13 cellular contexts compared by ENCODE assay signal in the genomic region with DNA sequence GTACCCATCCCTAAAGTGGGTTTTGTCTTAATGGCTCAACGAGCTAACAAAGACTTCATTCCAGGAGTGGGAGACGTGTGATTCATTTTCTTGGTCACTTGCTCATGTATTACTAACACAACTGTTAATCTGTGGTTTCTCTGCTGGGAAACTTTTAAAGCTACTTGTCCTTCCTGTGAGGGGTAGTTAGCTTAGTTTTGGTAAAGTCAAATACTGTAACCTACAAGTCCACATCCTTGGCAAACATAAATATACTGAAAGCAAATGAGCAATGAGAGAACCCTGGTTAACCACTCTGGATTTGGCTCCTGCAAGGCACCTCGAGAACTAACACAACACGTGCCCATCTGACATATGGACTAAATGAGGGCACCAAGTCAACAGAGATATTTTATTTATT. TPM values are rescaled to one million over a fixed set of nuclear protein-coding genes. Genes with fewer than 3 reads are reported as not detected.
A peak's percentile ranks its signal among the peaks of the same experiment; 100 is the strongest.
DNase-seq lines count a peak whose midpoint lies in the region; ATAC-seq, FAIRE-seq and TF ChIP-seq lines count a peak whose summit lies in the region.
"Had no signal": no experiment of that assay in that cellular context is flagged by ENCODE, and none has a peak within 500 bp of the region (broad histone marks: within the 10 kb centered on the region; RNA-seq: fewer than 3 reads in every experiment).

No MANE protein-coding gene starts in this region.

- H3K79me2 ChIP-seq in K562 (ENCODE audit: control insufficient read depth, insufficient read depth, low read length): no peaks in the 10 kb centered on the region

- H3K4me1 ChIP-seq in K562 (replicated peaks in 1 of 2; ENCODE audit: control insufficient read depth in 2 of 2, insufficient read depth in 2 of 2, low read length in 2 of 2): peaks cover 0 to 13% of the 10 kb centered on the region in 2 experiments; a peak in 1 of 5 replicates

- no TSS peak for BruUV-seq in K562 (replicated peaks; lab: Mats Ljungman, UMichigan)

- TF ChIP-seq RAD21 in K562 (CRISPR knock-in tag; conservative IDR thresholded peaks at IDR 0.05 in 1 of 2, IDR thresholded peaks at IDR 0.05 in 1 of 2): no peak

- in situ Hi-C loops in K562 (cut with MboI): no loop called here

- no peaks in the 10 kb centered on the region for H3K9me1 ChIP-seq in K562 (ENCODE audit: control insufficient read depth, insufficient read depth, low read length)

- H3K9ac ChIP-seq in K562 (ENCODE audit: insufficient read depth in 1 of 2, low read depth in 2 of 2, low read length in 2 of 2): no peak overlapping the region

- no peak overlapping the region for H3K4me2 ChIP-seq in K562 (ENCODE audit: insufficient read depth, low read length)

- no peak for FAIRE-seq in K562 (lab: Jason Lieb, UNC)
- FAIRE-seq: A204.1, H1 had no signal

- DNase-seq in NOMO-1 treated with DMSO at 0.1 percent for 48 hours (lab: John Stamatoyannopoulos, UW; ENCODE audit: unreplicated experiment) (peak; percentile 24), NOMO-1 (lab: John Stamatoyannopoulos, UW; ENCODE audit: unreplicated experiment in 2 of 2) (no peak), LHCN-M2 (ENCODE audit: low read depth) (peak; percentile 94), K562 (ENCODE audit: extremely low read depth in 1 of 4, low spot score in 3 of 4) (no peak), non-pigmented ciliary epithelial cell (ENCODE audit: low read depth) (peak; percentile 79), DMS153 (lab: John Stamatoyannopoulos, UW) (no peak)
- DNase-seq: NCI-H82, trophoblast cell had no signal

- H4K20me1 ChIP-seq in K562 (replicated peaks; ENCODE audit: control insufficient read depth, insufficient read depth, low read length): 0 out of 2 replicates have a peak, but pooled peaks cover 2% of the 10 kb centered on the region

- no peak for TF ChIP-seq EP300 in K562 (IDR thresholded peaks at IDR 0.05; ENCODE audit: low read length)

- intact Hi-C loops in K562 (cut with micrococcal nuclease): loop anchor here (5.0 kb wide), 1 partner anchor 107 kb away; no protein-coding TSS in a partner anchor

- POLR2A ChIA-PET in K562 (lab: Yijun Ruan, JAX): interaction anchor here (0.6 to 1.2 kb wide), 2 partner anchors 9 to 419 kb away, joined by 3 to 5 read pairs; no protein-coding TSS in a partner anchor

- no peak overlapping the region for H3K4me3 ChIP-seq in K562

- CTCF ChIA-PET in K562 (lab: Yijun Ruan, JAX; ENCODE audit: low intra/inter-chr PET ratio): no interaction called here

- H3K27me3 ChIP-seq in K562 (ENCODE audit: control insufficient read depth in 2 of 2, insufficient read depth in 2 of 2, low read length in 2 of 2): peaks cover 2 to 40% of the 10 kb centered on the region in 2 experiments; a peak in 2 of 5 replicates

- ATAC-seq in K562 (no peak), GM21515 (IDR thresholded peaks at IDR 0.05; ENCODE audit: unreplicated experiment) (no peak), GM18861 (IDR thresholded peaks at IDR 0.05; ENCODE audit: unreplicated experiment) (no peak)

- no peak overlapping the region for H2AFZ ChIP-seq in K562 (ENCODE audit: low read depth, low read length)

- no peak overlapping the region for H3K27ac ChIP-seq in K562 (ENCODE audit: extremely low read depth, low read depth, low read length)

- TF ChIP-seq CTCF in K562 (IDR thresholded peaks at IDR 0.05 in 2 of 3, conservative IDR thresholded peaks at IDR 0.05 in 1 of 3; ENCODE audit: insufficient read depth in 2 of 3, low read depth in 1 of 3, low read length in 3 of 3): no peak

- TF ChIP-seq POLR2A in K562 (conservative IDR thresholded peaks at IDR 0.05): no peak

- 0% methylated on average over 4 of the region's 4 CpGs for WGBS in K562 (ENCODE audit: insufficient coverage, low coverage, missing lambda C conversion rate)

- no peaks in the 10 kb centered on the region for H3K9me3 ChIP-seq in K562 (replicated peaks; ENCODE audit: control insufficient read depth, insufficient read depth, low read depth, low read length)

- H3K36me3 ChIP-seq in K562 (ENCODE audit: control insufficient read depth, insufficient read depth, low read length): no peaks in the 10 kb centered on the region

TF ChIP-seq in K562, 482 proteins besides CTCF, POLR2A, EP300 and RAD21 (continues in another document):
- TF ChIP-seq HNRNPL (IDR thresholded peaks at IDR 0.05; ENCODE audit: low read depth, low read length) (no peak), BCL6 (CRISPR knock-in tag; IDR thresholded peaks at IDR 0.05) (no peak), ELF2 (CRISPR knock-in tag; IDR thresholded peaks at IDR 0.05) (no peak), ZNF146 (CRISPR knock-in tag; IDR thresholded peaks at IDR 0.05; ENCODE audit: unreplicated experiment) (no peak), HIVEP1 (CRISPR knock-in tag; IDR thresholded peaks at IDR 0.05) (no peak), FOSL1 (tag; conservative IDR thresholded peaks at IDR 0.05) (peak; percentile 88)
- TF ChIP-seq, protein P1, sequence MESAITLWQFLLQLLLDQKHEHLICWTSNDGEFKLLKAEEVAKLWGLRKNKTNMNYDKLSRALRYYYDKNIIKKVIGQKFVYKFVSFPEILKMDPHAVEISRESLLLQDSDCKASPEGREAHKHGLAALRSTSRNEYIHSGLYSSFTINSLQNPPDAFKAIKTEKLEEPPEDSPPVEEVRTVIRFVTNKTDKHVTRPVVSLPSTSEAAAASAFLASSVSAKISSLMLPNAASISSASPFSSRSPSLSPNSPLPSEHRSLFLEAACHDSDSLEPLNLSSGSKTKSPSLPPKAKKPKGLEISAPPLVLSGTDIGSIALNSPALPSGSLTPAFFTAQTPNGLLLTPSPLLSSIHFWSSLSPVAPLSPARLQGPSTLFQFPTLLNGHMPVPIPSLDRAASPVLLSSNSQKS (CRISPR knock-in tag; IDR thresholded peaks at IDR 0.05): no peak
- TF ChIP-seq, protein P2, sequence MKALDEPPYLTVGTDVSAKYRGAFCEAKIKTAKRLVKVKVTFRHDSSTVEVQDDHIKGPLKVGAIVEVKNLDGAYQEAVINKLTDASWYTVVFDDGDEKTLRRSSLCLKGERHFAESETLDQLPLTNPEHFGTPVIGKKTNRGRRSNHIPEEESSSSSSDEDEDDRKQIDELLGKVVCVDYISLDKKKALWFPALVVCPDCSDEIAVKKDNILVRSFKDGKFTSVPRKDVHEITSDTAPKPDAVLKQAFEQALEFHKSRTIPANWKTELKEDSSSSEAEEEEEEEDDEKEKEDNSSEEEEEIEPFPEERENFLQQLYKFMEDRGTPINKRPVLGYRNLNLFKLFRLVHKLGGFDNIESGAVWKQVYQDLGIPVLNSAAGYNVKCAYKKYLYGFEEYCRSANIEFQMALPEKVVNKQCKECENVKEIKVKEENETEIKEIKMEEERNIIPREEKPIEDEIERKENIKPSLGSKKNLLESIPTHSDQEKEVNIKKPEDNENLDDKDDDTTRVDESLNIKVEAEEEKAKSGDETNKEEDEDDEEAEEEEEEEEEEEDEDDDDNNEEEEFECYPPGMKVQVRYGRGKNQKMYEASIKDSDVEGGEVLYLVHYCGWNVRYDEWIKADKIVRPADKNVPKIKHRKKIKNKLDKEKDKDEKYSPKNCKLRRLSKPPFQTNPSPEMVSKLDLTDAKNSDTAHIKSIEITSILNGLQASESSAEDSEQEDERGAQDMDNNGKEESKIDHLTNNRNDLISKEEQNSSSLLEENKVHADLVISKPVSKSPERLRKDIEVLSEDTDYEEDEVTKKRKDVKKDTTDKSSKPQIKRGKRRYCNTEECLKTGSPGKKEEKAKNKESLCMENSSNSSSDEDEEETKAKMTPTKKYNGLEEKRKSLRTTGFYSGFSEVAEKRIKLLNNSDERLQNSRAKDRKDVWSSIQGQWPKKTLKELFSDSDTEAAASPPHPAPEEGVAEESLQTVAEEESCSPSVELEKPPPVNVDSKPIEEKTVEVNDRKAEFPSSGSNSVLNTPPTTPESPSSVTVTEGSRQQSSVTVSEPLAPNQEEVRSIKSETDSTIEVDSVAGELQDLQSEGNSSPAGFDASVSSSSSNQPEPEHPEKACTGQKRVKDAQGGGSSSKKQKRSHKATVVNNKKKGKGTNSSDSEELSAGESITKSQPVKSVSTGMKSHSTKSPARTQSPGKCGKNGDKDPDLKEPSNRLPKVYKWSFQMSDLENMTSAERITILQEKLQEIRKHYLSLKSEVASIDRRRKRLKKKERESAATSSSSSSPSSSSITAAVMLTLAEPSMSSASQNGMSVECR (CRISPR knock-in tag; IDR thresholded peaks at IDR 0.05): no peak
- TF ChIP-seq, protein P3, sequence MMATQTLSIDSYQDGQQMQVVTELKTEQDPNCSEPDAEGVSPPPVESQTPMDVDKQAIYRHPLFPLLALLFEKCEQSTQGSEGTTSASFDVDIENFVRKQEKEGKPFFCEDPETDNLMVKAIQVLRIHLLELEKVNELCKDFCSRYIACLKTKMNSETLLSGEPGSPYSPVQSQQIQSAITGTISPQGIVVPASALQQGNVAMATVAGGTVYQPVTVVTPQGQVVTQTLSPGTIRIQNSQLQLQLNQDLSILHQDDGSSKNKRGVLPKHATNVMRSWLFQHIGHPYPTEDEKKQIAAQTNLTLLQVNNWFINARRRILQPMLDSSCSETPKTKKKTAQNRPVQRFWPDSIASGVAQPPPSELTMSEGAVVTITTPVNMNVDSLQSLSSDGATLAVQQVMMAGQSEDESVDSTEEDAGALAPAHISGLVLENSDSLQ (IDR thresholded peaks at IDR 0.05): no peak

RNA-seq across cellular contexts. Expression of a gene that starts 19.9 kb away (rescaled TPM):
- total RNA-seq in LHCN-M2 (2014; rRNA removed) (0.46 and 0.58 TPM in 2 replicates), K562 (2014; rRNA removed) (not detected in 2 replicates), K562 (2014; rRNA removed; fragmentation: Illumina TruSeq; extraction: Trizol) (not detected in 2 replicates), K562 (2015; rRNA removed; fragmentation: Illumina TruSeq; extraction: Trizol) (not detected in 2 replicates), K562 (2021) (not detected in 2 replicates)
- 0.27 TPM for polyA plus RNA-seq in LHCN-M2 (2012)
- 0.14 and 0.16 TPM in 2 replicates for total RNA-seq in K562 (2011; cell fraction: chromatin; rRNA removed; ENCODE audit: low replicate concordance)
- under 0.01 TPM in 2 replicates for total RNA-seq in K562 (2011; cell fraction: nucleolus; rRNA removed)
- total RNA-seq in K562 (2011; cell fraction: nucleoplasm; rRNA removed): 0.07 and 0.23 TPM in 2 replicates
- polyA plus RNA-seq in K562 (2011; rRNA removed) (0.01 and 0.03 TPM in 2 replicates), K562 (2014; fragmentation: Illumina TruSeq; extraction: Trizol) (not detected in 2 replicates), K562 (2014; fragmentation: Nextera tagmentation; extraction: Ambion mirVana) (not detected), K562 (2014; rRNA removed) (not detected in 2 replicates)
- polyA plus RNA-seq in K562 (2011; cell fraction: cytosol; rRNA removed): 0.04 TPM in 1 of 2 replicates, not detected in the other
- polyA plus RNA-seq in K562 (2011; cell fraction: nucleus; rRNA removed): 0.13 and 0.34 TPM in 2 replicates
- 0.01 and 0.03 TPM in 2 replicates for polyA plus RNA-seq in K562 (2012)
- 0.04 TPM in 1 of 2 replicates, not detected in the other for polyA minus RNA-seq in K562 (2011; rRNA and poly(A)+ RNA removed)
- polyA minus RNA-seq in K562 (2011; cell fraction: cytosol; rRNA and poly(A)+ RNA removed): not detected in 2 replicates
- under 0.01 TPM in 1 of 2 replicates, not detected in the other for polyA minus RNA-seq in K562 (2011; cell fraction: nucleus; rRNA and poly(A)+ RNA removed)
- total RNA-seq: H1, lung microvascular endothelial cell had no signal

Comparison
In these comparisons a context has a peak if more than half of its experiments do, and no peak if none do; other contexts are left out.
1. DNase-seq: peak in NOMO-1 treated with DMSO at 0.1 percent for 48 hours (single experiment), LHCN-M2 (single experiment) and non-pigmented ciliary epithelial cell (single experiment); none in NOMO-1 (0 of 2), K562 (0 of 4) and DMS153 (single experiment).